In the genomic region with DNA sequence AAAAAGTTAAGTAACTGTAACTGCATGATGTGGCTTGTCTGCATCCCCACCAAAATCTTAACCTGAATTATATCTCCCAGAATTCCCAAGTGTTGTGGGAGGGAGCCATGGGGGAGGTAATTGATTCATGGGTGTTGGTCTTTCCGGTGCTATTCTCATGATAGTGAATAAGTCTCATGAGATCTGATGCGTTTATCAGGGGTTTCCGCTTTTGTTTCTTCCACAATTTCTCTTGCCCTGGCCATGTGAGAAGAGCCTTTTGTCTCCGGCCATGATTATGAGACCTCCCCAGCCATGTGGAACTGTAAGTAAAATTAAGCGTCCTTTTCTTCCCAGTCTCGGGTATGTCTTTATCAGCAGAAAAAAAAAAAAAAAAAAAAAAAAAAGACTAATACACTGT, we compare ENCODE assay signal across 8 cellular contexts.
"Had no signal": no experiment of that assay in that cellular context is flagged by ENCODE, and none has a peak within 500 bp of the region (broad histone marks: within the 10 kb centered on the region; RNA-seq: fewer than 3 reads in every experiment).

No MANE protein-coding gene starts in this region.

- FAIRE-seq: G401.6, GM12878, GM12891, GM12892, GM18507, GM19239 had no signal

- DNase-seq: GDM1, GF-D8 had no signal
